Comparison of ENCODE assay signal across 8 cellular contexts in genomic region chr10:68348265-68348741, GRCh38. TPM values are rescaled to one million over a fixed set of nuclear protein-coding genes. Genes with fewer than 3 reads are reported as not detected.
DNase-seq lines count a peak whose midpoint lies in the region; ATAC-seq, FAIRE-seq and TF ChIP-seq lines count a peak whose summit lies in the region.

No MANE protein-coding gene starts in this region.

- H3K9ac ChIP-seq in endothelial cell of umbilical vein (replicated peaks; ENCODE audit: extremely low read depth, insufficient read depth, low read length) = no peak overlapping the region
- H3K9ac ChIP-seq in neural cell (ENCODE audit: low read length) = no peak overlapping the region

- no peaks in the 10 kb centered on the region for H3K27me3 Mint-ChIP-seq in CD8-positive, alpha-beta T cell (ENCODE audit: low read depth)

- H3K9me1 ChIP-seq in endothelial cell of umbilical vein (replicated peaks; ENCODE audit: control insufficient read depth, extremely low read depth, insufficient read depth, low read length) = no peaks in the 10 kb centered on the region

- CTCF ChIA-PET in CD8-positive, alpha-beta T cell (lab: Charles Lee) = interaction anchor here (0.7 to 4.2 kb wide), 21 partner anchors 9 to 613 kb away, joined by 3 to 33 read pairs (median 4); no protein-coding TSS in a partner anchor
- CTCF ChIA-PET in endothelial cell of umbilical vein (lab: Charles Lee) = interaction anchor here (0.6 to 3.9 kb wide), 20 partner anchors 9 to 560 kb away, joined by 3 to 38 read pairs (median 4); partner anchors contain the start of genes HNRNPH3 and PBLD

- no peaks in the 10 kb centered on the region for H3K9me3 Mint-ChIP-seq in CD8-positive, alpha-beta T cell

- H3F3A ChIP-seq in neural cell (ENCODE audit: insufficient read depth, low read length, poor library complexity, severe bottlenecking) = peaks cover 10% of the 10 kb centered on the region

- POLR2A ChIA-PET in CD8-positive, alpha-beta T cell (lab: Charles Lee) = interaction anchor here (3.3 kb wide), 1 partner anchor 16 kb away, joined by 36 read pairs; the partner anchor contains the start of genes HNRNPH3 and PBLD
- POLR2A ChIA-PET in endothelial cell of umbilical vein (lab: Charles Lee) = interaction anchor here (0.7 to 1.1 kb wide), 2 partner anchors 15 to 17 kb away, joined by 3 to 4 read pairs; partner anchors contain the start of genes HNRNPH3 and PBLD

- H3K9me3 ChIP-seq in CD8-positive, alpha-beta T cell (ENCODE audit: low read length) = no peaks in the 10 kb centered on the region
- H3K9me3 ChIP-seq in endothelial cell of umbilical vein (replicated peaks; ENCODE audit: control insufficient read depth, insufficient read depth, low read length) (no peaks in the 10 kb centered on the region), neural cell (ENCODE audit: low read length) (no peaks in the 10 kb centered on the region)

- peak; percentile 79 for TF ChIP-seq CTCF in CD8-positive, alpha-beta T cell (IDR thresholded peaks at IDR 0.05)
- TF ChIP-seq CTCF in endothelial cell of umbilical vein (IDR thresholded peaks at IDR 0.05; ENCODE audit: extremely low read depth in 1 of 2, insufficient read depth in 1 of 2, low read depth in 1 of 2, low read length in 2 of 2) (peak; percentile 62 to 81), neural cell (IDR thresholded peaks at IDR 0.05; ENCODE audit: poor library complexity, severe bottlenecking) (peak; percentile 65)

- peak; percentile 53 for TF ChIP-seq RAD21 in neural cell (conservative IDR thresholded peaks at IDR 0.05)

- no peak for TF ChIP-seq POLR2A in endothelial cell of umbilical vein (IDR thresholded peaks at IDR 0.05; ENCODE audit: low read depth, low read length)

- no peak overlapping the region for H2AFZ ChIP-seq in endothelial cell of umbilical vein (ENCODE audit: low read depth, low read length)
- H2AFZ ChIP-seq in neural cell (ENCODE audit: low read depth, low read length) = no peak overlapping the region

- peaks cover 2% of the 10 kb centered on the region for H3K79me2 ChIP-seq in endothelial cell of umbilical vein (ENCODE audit: control insufficient read depth, insufficient read depth, low read length)
- H3K79me2 ChIP-seq in neural cell (replicated peaks; ENCODE audit: insufficient read depth, low read length) = no peaks in the 10 kb centered on the region

- no peaks in the 10 kb centered on the region for H3K4me1 ChIP-seq in CD8-positive, alpha-beta T cell (ENCODE audit: insufficient read depth, low read length)
- peaks cover 1% of the 10 kb centered on the region for H3K4me1 ChIP-seq in endothelial cell of umbilical vein (ENCODE audit: control insufficient read depth, extremely low read depth, insufficient read depth, low read length)

- H3K27ac Mint-ChIP-seq in CD8-positive, alpha-beta T cell = peak overlapping the region; percentile 76

- peak; percentile 90 for ATAC-seq in CD8-positive, alpha-beta T cell
- peak; percentile 72 for ATAC-seq in GM19395 (IDR thresholded peaks at IDR 0.05; ENCODE audit: unreplicated experiment)
- no peak for ATAC-seq in HG02588 (IDR thresholded peaks at IDR 0.05; ENCODE audit: unreplicated experiment)
- ATAC-seq in GM21576 (IDR thresholded peaks at IDR 0.05; ENCODE audit: unreplicated experiment) = no peak

- FAIRE-seq in endothelial cell of umbilical vein (lab: Jason Lieb, UNC) = peak; percentile 88

- no peaks in the 10 kb centered on the region for H3K9me2 ChIP-seq in neural cell (ENCODE audit: insufficient read depth, low read length)

- no TSS peak for BruUV-seq in endothelial cell of umbilical vein (replicated peaks; lab: Mats Ljungman, UMichigan)

- no peaks in the 10 kb centered on the region for H4K20me1 ChIP-seq in endothelial cell of umbilical vein (replicated peaks; ENCODE audit: control insufficient read depth, extremely low read depth, insufficient read depth, low read length)
- no peaks in the 10 kb centered on the region for H4K20me1 ChIP-seq in neural cell (ENCODE audit: insufficient read depth)

- H3K4me1 Mint-ChIP-seq in CD8-positive, alpha-beta T cell (ENCODE audit: low read depth) = peaks cover 6% of the 10 kb centered on the region

- no peaks in the 10 kb centered on the region for H3K27me3 ChIP-seq in CD8-positive, alpha-beta T cell (ENCODE audit: insufficient read depth, low read length)
- H3K27me3 ChIP-seq in endothelial cell of umbilical vein (ENCODE audit: control insufficient read depth in 2 of 2, insufficient read depth in 2 of 2, low read length in 2 of 2) = no peaks in the 10 kb centered on the region
- H3K27me3 ChIP-seq in neural cell (ENCODE audit: insufficient read depth, low read depth, low read length) = no peaks in the 10 kb centered on the region

- dilution Hi-C loops in endothelial cell of umbilical vein (cut with MboI; ENCODE audit: extremely low pct_ligation_motif_present, low sequenced_read_pairs) = no loop called here

- no peak overlapping the region for H3K4me3 Mint-ChIP-seq in CD8-positive, alpha-beta T cell

- no peak overlapping the region for H3K4me3 ChIP-seq in CD8-positive, alpha-beta T cell (ENCODE audit: low read depth, low read length)
- no peak overlapping the region for H3K4me3 ChIP-seq in endothelial cell of umbilical vein (replicated peaks in 1 of 3; ENCODE audit: insufficient read depth in 1 of 3, low read depth in 1 of 3, low read length in 3 of 3)
- H3K4me3 ChIP-seq in neural cell (ENCODE audit: low read length) = no peak overlapping the region

- no peak overlapping the region for H3K4me2 ChIP-seq in endothelial cell of umbilical vein (ENCODE audit: insufficient read depth, low read length)
- H3K4me2 ChIP-seq in neural cell (ENCODE audit: low read length) = no peak overlapping the region

- DNase-seq in CD8-positive, alpha-beta T cell = peak in 6 of 7 experiments; percentile 6 to 63 (median 44)
- DNase-seq in NCI-H1694 treated with DMSO at 0.1 percent for 48 hours (lab: John Stamatoyannopoulos, UW) (peak; percentile 18), endothelial cell of umbilical vein (ENCODE audit: low read depth, low spot score) (peak; percentile 52)
- DNase-seq in activated CD4-positive, alpha-beta T cell treated with anti-CD3 and anti-CD28 coated beads, Interleukin-2, amount 50 U/mL, for 4 hours = peak; percentile 34 to 36

- peaks cover 48% of the 10 kb centered on the region for H3K36me3 Mint-ChIP-seq in CD8-positive, alpha-beta T cell

- TF ChIP-seq EP300 in neural cell (conservative IDR thresholded peaks at IDR 0.05; ENCODE audit: poor library complexity, severe bottlenecking) = no peak

- H3K27ac ChIP-seq in CD8-positive, alpha-beta T cell (ENCODE audit: low read depth, low read length) = no peak overlapping the region
- H3K27ac ChIP-seq in endothelial cell of umbilical vein (ENCODE audit: insufficient read depth, low read depth, low read length) (no peak overlapping the region), neural cell (ENCODE audit: low read length) (no peak overlapping the region)

- H3K36me3 ChIP-seq in CD8-positive, alpha-beta T cell (ENCODE audit: insufficient read depth, low read length) = peaks cover 17% of the 10 kb centered on the region
- H3K36me3 ChIP-seq in endothelial cell of umbilical vein (ENCODE audit: control insufficient read depth in 2 of 2, extremely low read depth in 1 of 2, insufficient read depth in 2 of 2, low read length in 2 of 2) = peaks cover 4 to 11% of the 10 kb centered on the region in 2 experiments
- peaks cover 4% of the 10 kb centered on the region for H3K36me3 ChIP-seq in neural cell (ENCODE audit: insufficient read depth, low read length)

- intact Hi-C loops in CD8-positive, alpha-beta T cell (cut with DNase I, micrococcal nuclease) = loop anchor here (1.0 to 10.0 kb wide), 7 partner anchors 16 to 584 kb away; partner anchors contain the start of genes HNRNPH3 (in 2 of the 2), PBLD (in 2 of the 2) and RUFY2 (in 1 of the 2)
- intact Hi-C loops in endothelial cell of umbilical vein (cut with micrococcal nuclease) = loop anchor here (1.0 to 5.0 kb wide), 2 partner anchors 136 to 491 kb away; no protein-coding TSS in a partner anchor

TF ChIP-seq in neural cell, 6 proteins besides CTCF, POLR2A, EP300 and RAD21 (continues in another document):
- no peak for TF ChIP-seq POLR2AphosphoS5 (IDR thresholded peaks at IDR 0.05)

RNA-seq across cellular contexts. Expression of gene PBLD, which starts 15.6 kb away (rescaled TPM):
- total RNA-seq in CD8-positive, alpha-beta T cell = 1 to 10 TPM; 1.5 to 2.3 TPM
- total RNA-seq in endothelial cell of umbilical vein = 3.6 and 5.1 TPM in 2 replicates
- polyA plus RNA-seq in endothelial cell of umbilical vein (0.94 and 1.5 TPM in 2 replicates), neural cell (6.4 and 6.7 TPM in 2 replicates)
- 1.2 and 1.6 TPM in 2 replicates for polyA plus RNA-seq in endothelial cell of umbilical vein (2011; cell fraction: cytosol; rRNA removed)
- 4.8 and 5.1 TPM in 2 replicates for polyA plus RNA-seq in endothelial cell of umbilical vein (2011; cell fraction: nucleus; rRNA removed)
- polyA plus RNA-seq in endothelial cell of umbilical vein (2012) = 4.3 and 4.7 TPM in 2 replicates
- polyA minus RNA-seq in endothelial cell of umbilical vein (2.3 and 2.5 TPM in 2 replicates), neural cell (11.3 and 12.2 TPM in 2 replicates)
- polyA minus RNA-seq in endothelial cell of umbilical vein (2011; cell fraction: cytosol; rRNA and poly(A)+ RNA removed) = not detected
- 2.5 and 4.9 TPM in 2 replicates for polyA minus RNA-seq in endothelial cell of umbilical vein (2011; cell fraction: nucleus; rRNA and poly(A)+ RNA removed)

RNA-seq across cellular contexts. Expression of gene HNRNPH3, which starts 16.4 kb away (rescaled TPM):
- total RNA-seq in CD8-positive, alpha-beta T cell = 100 to 1,000 TPM; 242 to 255 TPM
- total RNA-seq in endothelial cell of umbilical vein = 146 and 151 TPM in 2 replicates
- polyA plus RNA-seq in endothelial cell of umbilical vein = 17.9 and 34.0 TPM in 2 replicates
- 68.6 and 77.2 TPM in 2 replicates for polyA plus RNA-seq in endothelial cell of umbilical vein (2011; cell fraction: cytosol; rRNA removed)
- 77.6 and 122 TPM in 2 replicates for polyA plus RNA-seq in endothelial cell of umbilical vein (2011; cell fraction: nucleus; rRNA removed)
- polyA plus RNA-seq in endothelial cell of umbilical vein (2012) = 196 and 267 TPM in 2 replicates
- polyA minus RNA-seq in endothelial cell of umbilical vein = 46.0 and 51.1 TPM in 2 replicates
- 42.5 TPM for polyA minus RNA-seq in endothelial cell of umbilical vein (2011; cell fraction: cytosol; rRNA and poly(A)+ RNA removed)
- polyA minus RNA-seq in endothelial cell of umbilical vein (2011; cell fraction: nucleus; rRNA and poly(A)+ RNA removed) = 35.3 and 57.3 TPM in 2 replicates
- polyA plus RNA-seq in neural cell = 66.0 and 74.2 TPM in 2 replicates
- 55.8 and 62.0 TPM in 2 replicates for polyA minus RNA-seq in neural cell

RNA-seq across cellular contexts. Expression of gene RUFY2, which starts 58.8 kb away (rescaled TPM):
- total RNA-seq in CD8-positive, alpha-beta T cell = 10 to 100 TPM; 11.7 to 13.7 TPM
- total RNA-seq in endothelial cell of umbilical vein = 24.2 and 26.1 TPM in 2 replicates
- polyA plus RNA-seq in endothelial cell of umbilical vein (5.3 and 5.7 TPM in 2 replicates), neural cell (154 and 168 TPM in 2 replicates)
- polyA plus RNA-seq in endothelial cell of umbilical vein (2011; cell fraction: cytosol; rRNA removed) = 5.4 and 6.4 TPM in 2 replicates
- 20.4 and 26.7 TPM in 2 replicates for polyA plus RNA-seq in endothelial cell of umbilical vein (2011; cell fraction: nucleus; rRNA removed)
- polyA plus RNA-seq in endothelial cell of umbilical vein (2012) = 11.5 and 11.7 TPM in 2 replicates
- polyA minus RNA-seq in endothelial cell of umbilical vein (15.9 and 17.5 TPM in 2 replicates), neural cell (117 and 129 TPM in 2 replicates)
- 4.8 TPM for polyA minus RNA-seq in endothelial cell of umbilical vein (2011; cell fraction: cytosol; rRNA and poly(A)+ RNA removed)
- polyA minus RNA-seq in endothelial cell of umbilical vein (2011; cell fraction: nucleus; rRNA and poly(A)+ RNA removed) = 40.7 and 49.1 TPM in 2 replicates

Comparison
In these comparisons a context has a peak if more than half of its experiments do, and no peak if none do; other contexts are left out.
1. ATAC-seq: peak in CD8-positive, alpha-beta T cell (single experiment) and GM19395 (single experiment); none in HG02588 (single experiment) and GM21576 (single experiment).
2. Peak in every context shown above with its lines, with median percentiles within 50 percentile points of each other: DNase-seq and CTCF ChIP-seq.